ENCODE assay signal across 1 cellular context in genomic region chr3:49786357-49787181, GRCh38.
TF ChIP-seq lines count a peak whose summit lies in the region.

Gene IP6K1, minus strand, starts transcription at chr3:49786542. Its CDS starts 38,502 bp downstream, at chr3:49748040.

TF ChIP-seq in HepG2, 621 proteins besides CTCF, POLR2A, EP300 and RAD21 (continued from another document and continues in another):
- TF ChIP-seq XRCC5 (optimal IDR thresholded peaks at IDR 0.05; ENCODE audit: low read length) (no peak), REXO4 (CRISPR knock-in tag; IDR thresholded peaks at IDR 0.05; ENCODE audit: borderline replicate concordance) (0 out of 2 replicates have a peak, but pooled peaks have one; percentile 50), ZNF446 (CRISPR knock-in tag; IDR thresholded peaks at IDR 0.05) (peak; percentile 83; the same call in 1 of the 2 replicates), IKZF1 (IDR thresholded peaks at IDR 0.05) (no peak), SIN3B (IDR thresholded peaks at IDR 0.05; ENCODE audit: low read length) (0 out of 2 replicates have a peak, but pooled peaks have one; percentile 27), ZNF616 (CRISPR knock-in tag; IDR thresholded peaks at IDR 0.05; ENCODE audit: low read depth) (peak; percentile 64; the same call in 1 of the 2 replicates), RBAK (CRISPR knock-in tag; IDR thresholded peaks at IDR 0.05) (no peak), BHLHE40 (IDR thresholded peaks at IDR 0.05; ENCODE audit: low read length) (peak; percentile 99), ZIK1 (CRISPR knock-in tag; IDR thresholded peaks at IDR 0.05; ENCODE audit: borderline replicate concordance, low read depth) (0 out of 2 replicates have a peak, but pooled peaks have one; percentile 52), IRF2 (CRISPR knock-in tag; IDR thresholded peaks at IDR 0.05) (no peak), MAFG (CRISPR knock-in tag; IDR thresholded peaks at IDR 0.05) (no peak), AKAP8 (CRISPR knock-in tag; IDR thresholded peaks at IDR 0.05) (0 out of 2 replicates have a peak, but pooled peaks have one; percentile 28), ZBTB37 (CRISPR knock-in tag; IDR thresholded peaks at IDR 0.05) (no peak), FOXP1 (IDR thresholded peaks at IDR 0.05) (no peak), FOXP1 (CRISPR knock-in tag; IDR thresholded peaks at IDR 0.05) (no peak), CCDC6 (CRISPR knock-in tag; IDR thresholded peaks at IDR 0.05) (no peak), MAZ (IDR thresholded peaks at IDR 0.05; ENCODE audit: borderline replicate concordance, low read depth, low read length) (no peak), MAZ (CRISPR knock-in tag; IDR thresholded peaks at IDR 0.05; ENCODE audit: low read depth) (no peak; the same call in 1 of the 2 replicates), ZBTB1 (CRISPR knock-in tag; IDR thresholded peaks at IDR 0.05; ENCODE audit: borderline replicate concordance) (no peak), TARDBP (CRISPR knock-in tag; IDR thresholded peaks at IDR 0.05) (peak; percentile 59; the same call in 1 of the 2 replicates), TIGD3 (CRISPR knock-in tag; IDR thresholded peaks at IDR 0.05; ENCODE audit: borderline replicate concordance) (no peak), DZIP1 (CRISPR knock-in tag; IDR thresholded peaks at IDR 0.05) (no peak), ZNF552 (CRISPR knock-in tag; IDR thresholded peaks at IDR 0.05; ENCODE audit: borderline replicate concordance) (no peak), PPARG (CRISPR knock-in tag; conservative IDR thresholded peaks at IDR 0.05) (no peak), ZNF224 (CRISPR knock-in tag; IDR thresholded peaks at IDR 0.05) (peak; percentile 52; the same call in 1 of the 2 replicates), ZNF749 (CRISPR knock-in tag; IDR thresholded peaks at IDR 0.05; ENCODE audit: borderline replicate concordance) (peak; percentile 93), ZNF710 (CRISPR knock-in tag; IDR thresholded peaks at IDR 0.05; ENCODE audit: borderline replicate concordance) (no peak; the same call in 1 of the 2 replicates), KLF16 (CRISPR knock-in tag; IDR thresholded peaks at IDR 0.05) (peak in 1 of 2 experiments; percentile 41; a peak in 3 of 4 replicates), ZNF879 (CRISPR knock-in tag; IDR thresholded peaks at IDR 0.05) (peak; percentile 86; the same call in 1 of the 2 replicates), ZNF235 (CRISPR knock-in tag; IDR thresholded peaks at IDR 0.05; ENCODE audit: borderline replicate concordance) (no peak), ZNF577 (CRISPR knock-in tag; IDR thresholded peaks at IDR 0.05; ENCODE audit: borderline replicate concordance, low read depth) (no peak), RXRA (CRISPR knock-in tag; IDR thresholded peaks at IDR 0.05) (peak; percentile 36; the same call in 1 of the 2 replicates), ZSCAN21 (CRISPR knock-in tag; IDR thresholded peaks at IDR 0.05; ENCODE audit: borderline replicate concordance) (peak; percentile 90; the same call in 1 of the 2 replicates), GTF3A (CRISPR knock-in tag; conservative IDR thresholded peaks at IDR 0.05) (no peak), DR1 (CRISPR knock-in tag; IDR thresholded peaks at IDR 0.05) (0 out of 2 replicates have a peak, but pooled peaks have one; percentile 40), TFDP2 (CRISPR knock-in tag; IDR thresholded peaks at IDR 0.05) (peak; percentile 81), RFXAP (CRISPR knock-in tag; IDR thresholded peaks at IDR 0.05; ENCODE audit: borderline replicate concordance) (peak; percentile 90), RBM22 (optimal IDR thresholded peaks at IDR 0.05; ENCODE audit: low read length) (peak; percentile 26), RARG (CRISPR knock-in tag; IDR thresholded peaks at IDR 0.05; ENCODE audit: low read depth) (no peak), UBTF (CRISPR knock-in tag; IDR thresholded peaks at IDR 0.05) (peak; percentile 64; the same call in 1 of the 2 replicates), ARID5B (CRISPR knock-in tag; IDR thresholded peaks at IDR 0.05) (peak; percentile 23; the same call in 1 of the 2 replicates), TAF1 (CRISPR knock-in tag; IDR thresholded peaks at IDR 0.05) (peak; percentile 87), XBP1 (CRISPR knock-in tag; IDR thresholded peaks at IDR 0.05) (0 out of 2 replicates have a peak, but pooled peaks have one; percentile 32), PHF8 (CRISPR knock-in tag; IDR thresholded peaks at IDR 0.05) (peak; percentile 90)
- TF ChIP-seq, protein P1, sequence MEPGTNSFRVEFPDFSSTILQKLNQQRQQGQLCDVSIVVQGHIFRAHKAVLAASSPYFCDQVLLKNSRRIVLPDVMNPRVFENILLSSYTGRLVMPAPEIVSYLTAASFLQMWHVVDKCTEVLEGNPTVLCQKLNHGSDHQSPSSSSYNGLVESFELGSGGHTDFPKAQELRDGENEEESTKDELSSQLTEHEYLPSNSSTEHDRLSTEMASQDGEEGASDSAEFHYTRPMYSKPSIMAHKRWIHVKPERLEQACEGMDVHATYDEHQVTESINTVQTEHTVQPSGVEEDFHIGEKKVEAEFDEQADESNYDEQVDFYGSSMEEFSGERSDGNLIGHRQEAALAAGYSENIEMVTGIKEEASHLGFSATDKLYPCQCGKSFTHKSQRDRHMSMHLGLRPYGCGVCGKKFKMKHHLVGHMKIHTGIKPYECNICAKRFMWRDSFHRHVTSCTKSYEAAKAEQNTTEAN (CRISPR knock-in tag; conservative IDR thresholded peaks at IDR 0.05): 0 out of 2 replicates have a peak, but pooled peaks have one; percentile 43
- TF ChIP-seq, protein P2, sequence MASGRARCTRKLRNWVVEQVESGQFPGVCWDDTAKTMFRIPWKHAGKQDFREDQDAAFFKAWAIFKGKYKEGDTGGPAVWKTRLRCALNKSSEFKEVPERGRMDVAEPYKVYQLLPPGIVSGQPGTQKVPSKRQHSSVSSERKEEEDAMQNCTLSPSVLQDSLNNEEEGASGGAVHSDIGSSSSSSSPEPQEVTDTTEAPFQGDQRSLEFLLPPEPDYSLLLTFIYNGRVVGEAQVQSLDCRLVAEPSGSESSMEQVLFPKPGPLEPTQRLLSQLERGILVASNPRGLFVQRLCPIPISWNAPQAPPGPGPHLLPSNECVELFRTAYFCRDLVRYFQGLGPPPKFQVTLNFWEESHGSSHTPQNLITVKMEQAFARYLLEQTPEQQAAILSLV (CRISPR knock-in tag; IDR thresholded peaks at IDR 0.05; ENCODE audit: borderline replicate concordance): 0 out of 2 replicates have a peak, but pooled peaks have one; percentile 22
- TF ChIP-seq, protein P3, sequence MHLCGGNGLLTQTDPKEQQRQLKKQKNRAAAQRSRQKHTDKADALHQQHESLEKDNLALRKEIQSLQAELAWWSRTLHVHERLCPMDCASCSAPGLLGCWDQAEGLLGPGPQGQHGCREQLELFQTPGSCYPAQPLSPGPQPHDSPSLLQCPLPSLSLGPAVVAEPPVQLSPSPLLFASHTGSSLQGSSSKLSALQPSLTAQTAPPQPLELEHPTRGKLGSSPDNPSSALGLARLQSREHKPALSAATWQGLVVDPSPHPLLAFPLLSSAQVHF (CRISPR knock-in tag; IDR thresholded peaks at IDR 0.05): 0 out of 2 replicates have a peak, but pooled peaks have one; percentile 21
